Comparison of ENCODE assay signal across 31 cellular contexts in genomic region chr9:114545055-114545454, GRCh38.
"Had no signal": no experiment of that assay in that cellular context is flagged by ENCODE, and none has a peak within 500 bp of the region (broad histone marks: within the 10 kb centered on the region; RNA-seq: fewer than 3 reads in every experiment).

No MANE protein-coding gene starts in this region.

- H3K9me3 Mint-ChIP-seq: natural killer cell; nephron; neural progenitor cell; stimulated activated memory B cell treated with anti-CD40 and anti-IgM and Interleukin-4, amounts not matched to agents 10 μg/mL and 1 μg/mL and 100 μg/mL, for 72 hours; stimulated activated naive CD8-positive, alpha-beta T cell treated with anti-CD3 and anti-CD28 coated beads, Interleukin-15, amount 100 ng/mL, for 72 hours; type B pancreatic cell had no signal

- H3K4me2 ChIP-seq: neural progenitor cell, smooth muscle cell had no signal

- H3K27ac ChIP-seq: neural progenitor cell, ovary, parathyroid adenoma, psoas muscle, skin epidermis, spleen, suprapubic skin, testis, tibial artery, transverse colon, upper lobe of right lung, uterus had no signal

- H3K27me3 Mint-ChIP-seq: stimulated activated memory B cell treated with anti-CD40 and anti-IgM and Interleukin-4, amounts not matched to agents 10 μg/mL and 1 μg/mL and 100 μg/mL, for 72 hours; stimulated activated naive CD8-positive, alpha-beta T cell treated with anti-CD3 and anti-CD28 coated beads, Interleukin-15, amount 100 ng/mL, for 72 hours had no signal

- H2AFZ ChIP-seq: neural progenitor cell, parathyroid adenoma had no signal

- H3K4me3 Mint-ChIP-seq: natural killer cell; nephron; neural progenitor cell; stimulated activated memory B cell treated with anti-CD40 and anti-IgM and Interleukin-4, amounts not matched to agents 10 μg/mL and 1 μg/mL and 100 μg/mL, for 72 hours; stimulated activated naive CD8-positive, alpha-beta T cell treated with anti-CD3 and anti-CD28 coated beads, Interleukin-15, amount 100 ng/mL, for 72 hours; type B pancreatic cell had no signal

- H3K4me1 Mint-ChIP-seq: natural killer cell; nephron; stimulated activated naive CD8-positive, alpha-beta T cell treated with anti-CD3 and anti-CD28 coated beads, Interleukin-15, amount 100 ng/mL, for 72 hours had no signal

- H3K36me3 Mint-ChIP-seq: natural killer cell; neural progenitor cell; stimulated activated memory B cell treated with anti-CD40 and anti-IgM and Interleukin-4, amounts not matched to agents 10 μg/mL and 1 μg/mL and 100 μg/mL, for 72 hours; type B pancreatic cell had no signal

- H3K36me3 ChIP-seq: neural progenitor cell, ovary, spleen, suprapubic skin, tibial artery, transverse colon, upper lobe of right lung, uterus had no signal

- H3K27ac Mint-ChIP-seq: natural killer cell; nephron; neural progenitor cell; progenitor cell of endocrine pancreas; stimulated activated memory B cell treated with anti-CD40 and anti-IgM and Interleukin-4, amounts not matched to agents 10 μg/mL and 1 μg/mL and 100 μg/mL, for 72 hours; stimulated activated naive CD8-positive, alpha-beta T cell treated with anti-CD3 and anti-CD28 coated beads, Interleukin-15, amount 100 ng/mL, for 72 hours; type B pancreatic cell had no signal

- H3K27me3 ChIP-seq: ovary, spleen, testis, upper lobe of right lung, uterus had no signal

- H3K79me2 ChIP-seq: parathyroid adenoma had no signal

- H3K4me1 ChIP-seq: parathyroid adenoma, psoas muscle, spleen, suprapubic skin, testis, tibial artery, transverse colon, upper lobe of right lung, uterus had no signal

- H3K9me3 ChIP-seq: psoas muscle, suprapubic skin, testis, tibial artery, transverse colon, upper lobe of right lung, uterus had no signal

- ATAC-seq: natural killer cell; psoas muscle; right cardiac atrium; sciatic nerve; stimulated activated memory B cell treated with anti-CD40 and anti-IgM and Interleukin-4, amounts not matched to agents 10 μg/mL and 1 μg/mL and 100 μg/mL, for 72 hours; stimulated activated naive CD8-positive, alpha-beta T cell treated with anti-CD3 and anti-CD28 coated beads, Interleukin-15, amount 100 ng/mL, for 72 hours; stimulated activated naive CD8-positive, alpha-beta T cell treated with anti-CD3 and anti-CD28 coated beads, Interleukin-15, Interleukin-2, amounts not matched to agents 100 U/mL and 50 U/mL, for 24 hours; upper lobe of right lung had no signal

- H3K9ac ChIP-seq: neural progenitor cell, parathyroid adenoma had no signal

- DNase-seq: natural killer cell; occipital lobe; ovary; posterior cingulate gyrus; psoas muscle; right cardiac atrium; spleen; stimulated activated CD4-positive, alpha-beta T cell treated with anti-CD3 and anti-CD28 coated beads, Interleukin-12 subunit alpha, Interleukin-12 subunit beta, amount 100 ng/mL, for 4 hours; stimulated activated CD4-positive, alpha-beta T cell treated with anti-CD3 and anti-CD28 coated beads, Interleukin-1b, Interleukin-23, amount 100 ng/mL, for 48 hours; stimulated activated CD4-positive, alpha-beta T cell treated with anti-CD3 and anti-CD28 coated beads, Interleukin-4, amount 100 ng/mL, for 1 hour; stimulated activated CD4-positive, alpha-beta T cell treated with anti-CD3 and anti-CD28 coated beads, Interleukin-4, amount 100 ng/mL, for 4 hours; stimulated activated CD8-positive, alpha-beta memory T cell treated with anti-CD3 and anti-CD28 coated beads, Interleukin-4, amount 100 ng/mL, for 48 hours; stimulated activated naive CD4-positive, alpha-beta T cell; stimulated activated naive CD8-positive, alpha-beta T cell treated with anti-CD3 and anti-CD28 coated beads, Interleukin-15, amount 100 ng/mL, for 72 hours; stimulated activated naive CD8-positive, alpha-beta T cell treated with anti-CD3 and anti-CD28 coated beads, Interleukin-15, Interleukin-2, amounts not matched to agents 100 U/mL and 50 U/mL, for 24 hours; substantia nigra; testis; tibial artery; transverse colon; upper lobe of right lung; uterus had no signal

- H3K4me3 ChIP-seq: neural progenitor cell, ovary, psoas muscle, skin epidermis, smooth muscle cell, spleen, suprapubic skin, testis, tibial artery, transverse colon, upper lobe of right lung, uterus had no signal
